ENCODE assay signal across 1 cellular context in the genomic region with DNA sequence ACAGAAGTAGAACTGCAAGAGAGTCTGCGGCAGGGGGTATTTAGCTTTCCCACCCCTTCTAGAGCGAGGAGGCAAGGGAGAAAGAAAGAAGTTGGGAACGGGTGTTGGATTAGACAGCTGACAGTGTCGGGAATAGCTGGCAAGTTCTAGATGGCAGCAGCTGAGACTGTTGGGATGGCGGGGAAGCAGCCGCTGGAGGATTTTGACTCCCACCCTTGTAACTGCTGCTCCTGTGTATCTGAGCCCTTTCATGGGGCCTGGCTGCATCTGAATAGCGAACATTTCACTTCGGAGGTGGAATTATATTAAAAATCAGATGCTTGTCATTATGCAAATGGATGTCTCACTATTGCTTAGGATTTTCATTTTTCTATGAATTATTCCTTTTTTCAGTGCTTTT.
TF ChIP-seq lines count a peak whose summit lies in the region.

No MANE protein-coding gene starts in this region.

TF ChIP-seq in neural cell, 6 proteins besides CTCF, POLR2A, EP300 and RAD21 (continued from another document):
- TF ChIP-seq, protein P1, sequence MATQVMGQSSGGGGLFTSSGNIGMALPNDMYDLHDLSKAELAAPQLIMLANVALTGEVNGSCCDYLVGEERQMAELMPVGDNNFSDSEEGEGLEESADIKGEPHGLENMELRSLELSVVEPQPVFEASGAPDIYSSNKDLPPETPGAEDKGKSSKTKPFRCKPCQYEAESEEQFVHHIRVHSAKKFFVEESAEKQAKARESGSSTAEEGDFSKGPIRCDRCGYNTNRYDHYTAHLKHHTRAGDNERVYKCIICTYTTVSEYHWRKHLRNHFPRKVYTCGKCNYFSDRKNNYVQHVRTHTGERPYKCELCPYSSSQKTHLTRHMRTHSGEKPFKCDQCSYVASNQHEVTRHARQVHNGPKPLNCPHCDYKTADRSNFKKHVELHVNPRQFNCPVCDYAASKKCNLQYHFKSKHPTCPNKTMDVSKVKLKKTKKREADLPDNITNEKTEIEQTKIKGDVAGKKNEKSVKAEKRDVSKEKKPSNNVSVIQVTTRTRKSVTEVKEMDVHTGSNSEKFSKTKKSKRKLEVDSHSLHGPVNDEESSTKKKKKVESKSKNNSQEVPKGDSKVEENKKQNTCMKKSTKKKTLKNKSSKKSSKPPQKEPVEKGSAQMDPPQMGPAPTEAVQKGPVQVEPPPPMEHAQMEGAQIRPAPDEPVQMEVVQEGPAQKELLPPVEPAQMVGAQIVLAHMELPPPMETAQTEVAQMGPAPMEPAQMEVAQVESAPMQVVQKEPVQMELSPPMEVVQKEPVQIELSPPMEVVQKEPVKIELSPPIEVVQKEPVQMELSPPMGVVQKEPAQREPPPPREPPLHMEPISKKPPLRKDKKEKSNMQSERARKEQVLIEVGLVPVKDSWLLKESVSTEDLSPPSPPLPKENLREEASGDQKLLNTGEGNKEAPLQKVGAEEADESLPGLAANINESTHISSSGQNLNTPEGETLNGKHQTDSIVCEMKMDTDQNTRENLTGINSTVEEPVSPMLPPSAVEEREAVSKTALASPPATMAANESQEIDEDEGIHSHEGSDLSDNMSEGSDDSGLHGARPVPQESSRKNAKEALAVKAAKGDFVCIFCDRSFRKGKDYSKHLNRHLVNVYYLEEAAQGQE (IDR thresholded peaks at IDR 0.05; ENCODE audit: borderline replicate concordance) = no peak
